ENCODE assay signal across 13 cellular contexts in the genomic region with DNA sequence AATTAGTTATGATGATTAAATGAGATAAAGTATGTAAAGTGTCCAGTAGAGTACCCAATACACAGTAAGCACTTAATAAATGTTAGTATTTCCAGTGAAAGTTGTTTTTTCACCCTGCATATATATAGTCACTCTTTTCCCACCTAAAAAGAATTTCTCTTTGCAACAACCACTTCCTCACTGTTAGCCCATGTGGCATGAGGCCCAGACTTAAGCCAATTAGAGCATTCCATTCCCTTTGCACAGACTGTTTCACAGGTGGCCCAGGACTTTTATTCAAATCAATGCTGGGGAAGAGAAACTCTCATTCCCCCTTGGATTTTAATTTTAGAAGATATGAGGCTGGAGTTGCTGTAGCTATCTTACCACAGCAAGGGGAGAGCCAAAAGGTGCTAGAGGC. TPM values are rescaled to one million over a fixed set of nuclear protein-coding genes. Genes with fewer than 3 reads are reported as not detected.
A peak's percentile ranks its signal among the peaks of the same experiment; 100 is the strongest.
DNase-seq lines count a peak whose midpoint lies in the region; ATAC-seq and TF ChIP-seq lines count a peak whose summit lies in the region.
"Had no signal": no experiment of that assay in that cellular context is flagged by ENCODE, and none has a peak within 500 bp of the region (broad histone marks: within the 10 kb centered on the region; RNA-seq: fewer than 3 reads in every experiment).

No MANE protein-coding gene starts in this region.

- peaks cover 12% of the 10 kb centered on the region for H3K4me1 Mint-ChIP-seq in CD14-positive monocyte

- H3K79me2 ChIP-seq in hepatocyte = peaks cover 49% of the 10 kb centered on the region

- H3K27me3 ChIP-seq in RWPE2 (ENCODE audit: insufficient read depth, poor library complexity, severe bottlenecking) = no peaks in the 10 kb centered on the region
- no peaks in the 10 kb centered on the region for H3K27me3 ChIP-seq in hepatocyte
- H3K27me3 ChIP-seq: stomach had no signal

- H3K27ac ChIP-seq in RWPE2 (ENCODE audit: poor library complexity, severe bottlenecking) = peak overlapping the region; percentile 3
- H3K27ac ChIP-seq in hepatocyte = no peak overlapping the region
- H3K27ac ChIP-seq: stomach had no signal

- H3K36me3 Mint-ChIP-seq in CD14-positive monocyte = no peaks in the 10 kb centered on the region

- no peak overlapping the region for H3K27ac Mint-ChIP-seq in CD14-positive monocyte
- H3K27ac Mint-ChIP-seq: activated naive CD4-positive, alpha-beta T cell treated with anti-CD3 and anti-CD28 coated beads for 36 hours; nephron had no signal

- no peak overlapping the region for H2AFZ ChIP-seq in hepatocyte

- H3K9me3 Mint-ChIP-seq in CD14-positive monocyte = no peaks in the 10 kb centered on the region
- H3K9me3 Mint-ChIP-seq: activated naive CD4-positive, alpha-beta T cell treated with anti-CD3 and anti-CD28 coated beads for 36 hours; nephron had no signal

- intact Hi-C loops in CD14-positive monocyte (cut with micrococcal nuclease) = loop anchor here (5.0 kb wide), 1 partner anchor 172 kb away; a partner anchor contains a TSS

- H4K20me1 ChIP-seq in hepatocyte (ENCODE audit: insufficient read depth, poor library complexity, severe bottlenecking) = no peaks in the 10 kb centered on the region

- H3K27me3 Mint-ChIP-seq in CD14-positive monocyte (ENCODE audit: low read depth in 3 of 3) = no peaks in the 10 kb centered on the region

- H3K4me3 ChIP-seq in AG10803 (ENCODE audit: low read length) (no peak overlapping the region), RWPE2 (ENCODE audit: severe bottlenecking) (no peak overlapping the region), fibroblast of pulmonary artery (replicated peaks; ENCODE audit: low read depth, low read length) (no peak overlapping the region), hepatocyte (no peak overlapping the region)
- H3K4me3 ChIP-seq: stomach had no signal

- no peak overlapping the region for H3K4me2 ChIP-seq in hepatocyte

- H3K4me3 Mint-ChIP-seq in CD14-positive monocyte = no peak overlapping the region
- H3K4me3 Mint-ChIP-seq: activated naive CD4-positive, alpha-beta T cell treated with anti-CD3 and anti-CD28 coated beads for 36 hours; nephron had no signal

- peak; percentile 43 for ATAC-seq in RWPE2 (ENCODE audit: low read depth)
- ATAC-seq in GM21423 (IDR thresholded peaks at IDR 0.05; ENCODE audit: unreplicated experiment) = no peak

- H3K36me3 ChIP-seq in RWPE2 (ENCODE audit: low read depth) (peaks cover 7% of the 10 kb centered on the region), hepatocyte (replicated peaks; ENCODE audit: insufficient read depth, low read depth) (no peaks in the 10 kb centered on the region)

- TF ChIP-seq CTCF in AG10803 (conservative IDR thresholded peaks at IDR 0.05; ENCODE audit: low read length) (no peak), RWPE2 (IDR thresholded peaks at IDR 0.05; ENCODE audit: poor library complexity, severe bottlenecking) (no peak), fibroblast of pulmonary artery (IDR thresholded peaks at IDR 0.05; ENCODE audit: low read length, missing control alignments) (no peak), hepatocyte (IDR thresholded peaks at IDR 0.05; ENCODE audit: poor library complexity) (no peak), CD14-positive monocyte (IDR thresholded peaks at IDR 0.05) (no peak)

- peaks cover 5% of the 10 kb centered on the region for H3K4me1 ChIP-seq in RWPE2 (ENCODE audit: insufficient read depth, poor library complexity, severe bottlenecking)
- H3K4me1 ChIP-seq in hepatocyte (ENCODE audit: insufficient read depth) = no peaks in the 10 kb centered on the region

- H3K9me2 ChIP-seq in hepatocyte (replicated peaks; ENCODE audit: insufficient read depth) = no peaks in the 10 kb centered on the region

- H3K9me3 ChIP-seq in RWPE2 (ENCODE audit: severe bottlenecking) = no peaks in the 10 kb centered on the region
- no peaks in the 10 kb centered on the region for H3K9me3 ChIP-seq in hepatocyte (ENCODE audit: low read depth)
- H3K9me3 ChIP-seq: stomach had no signal

- peak; percentile 88 for DNase-seq in AG10803 (ENCODE audit: low read depth)
- peak; percentile 64 for DNase-seq in HT1080 (ENCODE audit: low read depth)
- no peak for DNase-seq in RWPE2 (ENCODE audit: low spot score)
- DNase-seq in fibroblast of pulmonary artery (ENCODE audit: low read depth) = peak; percentile 63
- no peak for DNase-seq in globus pallidus (ENCODE audit: low spot score)
- DNase-seq in hepatocyte (ENCODE audit: low spot score) = no peak
- no peak for DNase-seq in CD14-positive monocyte (ENCODE audit: low spot score)
- DNase-seq: activated naive CD4-positive, alpha-beta T cell treated with anti-CD3 and anti-CD28 coated beads for 36 hours; C1 segment of cervical spinal cord; NCI-H187; stomach had no signal

RNA-seq across cellular contexts. Expression of a gene that starts 3.7 kb away (rescaled TPM):
- 13.5 and 18.3 TPM in 2 replicates for total RNA-seq in HT1080 (2014; rRNA removed; shearing (Covaris generic))
- 24.5 and 34.7 TPM in 2 replicates for polyA plus RNA-seq in HT1080 (2015; cell fraction: cytosol; rRNA removed)
- polyA plus RNA-seq in HT1080 (2015; cell fraction: nucleus; rRNA removed) = 57.8 and 58.7 TPM in 2 replicates
- total RNA-seq in hepatocyte = 43.3 and 48.2 TPM in 2 replicates
- polyA plus RNA-seq in hepatocyte = 13.5 and 19.2 TPM in 2 replicates
- polyA plus RNA-seq in CD14-positive monocyte = 1 to 10 TPM; 1.3 to 1.4 TPM

RNA-seq across cellular contexts. Expression of a gene that starts 4.2 kb away (rescaled TPM):
- 240 and 369 TPM in 2 replicates for total RNA-seq in HT1080 (2014; rRNA removed; shearing (Covaris generic))
- 205 and 209 TPM in 2 replicates for polyA plus RNA-seq in HT1080 (2015; cell fraction: cytosol; rRNA removed)
- polyA plus RNA-seq in HT1080 (2015; cell fraction: nucleus; rRNA removed) = 733 and 744 TPM in 2 replicates
- 47.3 and 49.6 TPM in 2 replicates for total RNA-seq in hepatocyte
- polyA plus RNA-seq in hepatocyte = 55.4 and 59.7 TPM in 2 replicates
- polyA plus RNA-seq in CD14-positive monocyte = 10 to 100 TPM in 1 of 2 donors, 1 to 10 TPM in 1; 6.8 to 17.2 TPM

RNA-seq across cellular contexts. Expression of a gene that starts 54.3 kb away (rescaled TPM):
- 13.3 and 16.5 TPM in 2 replicates for total RNA-seq in HT1080 (2014; rRNA removed; shearing (Covaris generic))
- 8.1 and 8.7 TPM in 2 replicates for polyA plus RNA-seq in HT1080 (2015; cell fraction: cytosol; rRNA removed)
- 12.9 and 14.2 TPM in 2 replicates for polyA plus RNA-seq in HT1080 (2015; cell fraction: nucleus; rRNA removed)
- total RNA-seq in hepatocyte = 9.8 and 14.0 TPM in 2 replicates
- 4.6 and 6.4 TPM in 2 replicates for polyA plus RNA-seq in hepatocyte
- polyA plus RNA-seq in CD14-positive monocyte = 1 to 10 TPM; 4.2 TPM

Comparison
In these comparisons a context has a peak if more than half of its experiments do, and no peak if none do; other contexts are left out.
1. DNase-seq: peak in AG10803 (single experiment), HT1080 (single experiment) and fibroblast of pulmonary artery (single experiment); none in RWPE2 (single experiment), globus pallidus (single experiment), hepatocyte (single experiment) and CD14-positive monocyte (single experiment).